ENCODE assay signal across 1 cellular context in the genomic region with DNA sequence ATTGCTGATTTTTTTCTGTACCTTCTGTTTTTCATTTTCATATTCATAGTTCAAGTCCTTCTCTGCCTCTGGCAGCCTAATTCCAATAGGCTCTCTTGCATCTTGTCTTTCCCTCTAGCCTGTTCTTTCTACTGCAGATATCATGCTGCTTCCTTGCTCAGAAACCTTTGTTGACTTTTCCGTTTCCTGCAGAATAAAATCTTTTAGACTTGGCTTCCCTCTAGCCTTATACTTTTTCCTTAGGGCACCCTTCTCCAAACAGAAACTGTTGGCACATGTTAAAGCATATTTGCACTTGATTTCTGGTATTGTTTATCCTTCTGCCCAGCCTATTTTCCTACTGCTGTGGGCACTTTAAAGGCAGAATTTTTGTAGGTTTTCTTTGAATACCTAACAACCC.
A peak's percentile ranks its signal among the peaks of the same experiment; 100 is the strongest.
TF ChIP-seq lines count a peak whose summit lies in the region.

No MANE protein-coding gene starts in this region.

TF ChIP-seq in SK-N-SH, 30 proteins besides CTCF, POLR2A, EP300 and RAD21 (continued from another document):
- TF ChIP-seq, protein P1, sequence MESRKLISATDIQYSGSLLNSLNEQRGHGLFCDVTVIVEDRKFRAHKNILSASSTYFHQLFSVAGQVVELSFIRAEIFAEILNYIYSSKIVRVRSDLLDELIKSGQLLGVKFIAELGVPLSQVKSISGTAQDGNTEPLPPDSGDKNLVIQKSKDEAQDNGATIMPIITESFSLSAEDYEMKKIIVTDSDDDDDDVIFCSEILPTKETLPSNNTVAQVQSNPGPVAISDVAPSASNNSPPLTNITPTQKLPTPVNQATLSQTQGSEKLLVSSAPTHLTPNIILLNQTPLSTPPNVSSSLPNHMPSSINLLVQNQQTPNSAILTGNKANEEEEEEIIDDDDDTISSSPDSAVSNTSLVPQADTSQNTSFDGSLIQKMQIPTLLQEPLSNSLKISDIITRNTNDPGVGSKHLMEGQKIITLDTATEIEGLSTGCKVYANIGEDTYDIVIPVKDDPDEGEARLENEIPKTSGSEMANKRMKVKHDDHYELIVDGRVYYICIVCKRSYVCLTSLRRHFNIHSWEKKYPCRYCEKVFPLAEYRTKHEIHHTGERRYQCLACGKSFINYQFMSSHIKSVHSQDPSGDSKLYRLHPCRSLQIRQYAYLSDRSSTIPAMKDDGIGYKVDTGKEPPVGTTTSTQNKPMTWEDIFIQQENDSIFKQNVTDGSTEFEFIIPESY (IDR thresholded peaks at IDR 0.05; ENCODE audit: borderline replicate concordance, low read depth), result no peak
- TF ChIP-seq SMC3 (IDR thresholded peaks at IDR 0.05; ENCODE audit: low read depth, low read length) (no peak), RCOR1 (IDR thresholded peaks at IDR 0.05; ENCODE audit: low read length) (no peak), TCF12 (IDR thresholded peaks at IDR 0.05) (0 out of 2 replicates have a peak, but pooled peaks have one; percentile 3), FOXJ3 (CRISPR knock-in tag; IDR thresholded peaks at IDR 0.05) (no peak)
- TF ChIP-seq, protein P2, sequence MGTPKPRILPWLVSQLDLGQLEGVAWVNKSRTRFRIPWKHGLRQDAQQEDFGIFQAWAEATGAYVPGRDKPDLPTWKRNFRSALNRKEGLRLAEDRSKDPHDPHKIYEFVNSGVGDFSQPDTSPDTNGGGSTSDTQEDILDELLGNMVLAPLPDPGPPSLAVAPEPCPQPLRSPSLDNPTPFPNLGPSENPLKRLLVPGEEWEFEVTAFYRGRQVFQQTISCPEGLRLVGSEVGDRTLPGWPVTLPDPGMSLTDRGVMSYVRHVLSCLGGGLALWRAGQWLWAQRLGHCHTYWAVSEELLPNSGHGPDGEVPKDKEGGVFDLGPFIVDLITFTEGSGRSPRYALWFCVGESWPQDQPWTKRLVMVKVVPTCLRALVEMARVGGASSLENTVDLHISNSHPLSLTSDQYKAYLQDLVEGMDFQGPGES (IDR thresholded peaks at IDR 0.05; ENCODE audit: low read depth, low read length), result no peak
